In genomic region chr16:50781518-50781917, GRCh38 we compare ENCODE assay signal across 1 cellular context.
TF ChIP-seq lines count a peak whose summit lies in the region.

No MANE protein-coding gene starts in this region.

TF ChIP-seq in GM23338, 12 proteins besides CTCF, POLR2A, EP300 and RAD21 (continued from another document):
- TF ChIP-seq ZNF331 (CRISPR knock-in tag; IDR thresholded peaks at IDR 0.05; ENCODE audit: low read depth) = no peak
- TF ChIP-seq EZH2phosphoT487 (IDR thresholded peaks at IDR 0.05; ENCODE audit: unreplicated experiment) = no peak
- no peak for TF ChIP-seq ZNF462 (CRISPR knock-in tag; IDR thresholded peaks at IDR 0.05)
- TF ChIP-seq NANOG (IDR thresholded peaks at IDR 0.05; ENCODE audit: borderline replicate concordance) = no peak
- TF ChIP-seq, protein P1, sequence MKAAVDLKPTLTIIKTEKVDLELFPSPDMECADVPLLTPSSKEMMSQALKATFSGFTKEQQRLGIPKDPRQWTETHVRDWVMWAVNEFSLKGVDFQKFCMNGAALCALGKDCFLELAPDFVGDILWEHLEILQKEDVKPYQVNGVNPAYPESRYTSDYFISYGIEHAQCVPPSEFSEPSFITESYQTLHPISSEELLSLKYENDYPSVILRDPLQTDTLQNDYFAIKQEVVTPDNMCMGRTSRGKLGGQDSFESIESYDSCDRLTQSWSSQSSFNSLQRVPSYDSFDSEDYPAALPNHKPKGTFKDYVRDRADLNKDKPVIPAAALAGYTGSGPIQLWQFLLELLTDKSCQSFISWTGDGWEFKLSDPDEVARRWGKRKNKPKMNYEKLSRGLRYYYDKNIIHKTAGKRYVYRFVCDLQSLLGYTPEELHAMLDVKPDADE (IDR thresholded peaks at IDR 0.05) = no peak
- TF ChIP-seq ZNF114 (CRISPR knock-in tag; IDR thresholded peaks at IDR 0.05) = no peak
- no peak for TF ChIP-seq JUNB (IDR thresholded peaks at IDR 0.05; ENCODE audit: unreplicated experiment)
- TF ChIP-seq REST (IDR thresholded peaks at IDR 0.05; ENCODE audit: unreplicated experiment) = no peak
- TF ChIP-seq EZH2 (IDR thresholded peaks at IDR 0.05; ENCODE audit: low read depth, unreplicated experiment) = no peak
- TF ChIP-seq POLR2AphosphoS5 (IDR thresholded peaks at IDR 0.05; ENCODE audit: low read depth) = no peak
TF ChIP-seq in GM23338: peak in this region for 0.
